10 cellular contexts compared by ENCODE assay signal in genomic region chr1:48688102-48688760, GRCh38.
DNase-seq lines count a peak whose midpoint lies in the region; ATAC-seq and TF ChIP-seq lines count a peak whose summit lies in the region.
"Had no signal": no experiment of that assay in that cellular context is flagged by ENCODE, and none has a peak within 500 bp of the region (broad histone marks: within the 10 kb centered on the region; RNA-seq: fewer than 3 reads in every experiment).

No MANE protein-coding gene starts in this region.

- H2AFZ ChIP-seq in PC-3 (ENCODE audit: low read length), result no peak overlapping the region

- H3K9me3 ChIP-seq in PC-3 (ENCODE audit: low read length), result no peaks in the 10 kb centered on the region
- H3K9me3 ChIP-seq: colonic mucosa had no signal

- H3K9me2 ChIP-seq in PC-3 (replicated peaks; ENCODE audit: low read length), result no peaks in the 10 kb centered on the region

- intact Hi-C loops in PC-3 (cut with micrococcal nuclease), result no loop called here

- no peaks in the 10 kb centered on the region for H3K36me3 Mint-ChIP-seq in memory B cell

- H3K27me3 ChIP-seq in PC-3 (ENCODE audit: low read length), result peaks cover 27% of the 10 kb centered on the region
- H3K27me3 ChIP-seq: colonic mucosa had no signal

- peak; percentile 57 for TF ChIP-seq CTCF in PC-3 (conservative IDR thresholded peaks at IDR 0.05; ENCODE audit: low read depth, low read length)

- H3K4me3 Mint-ChIP-seq in memory B cell, result no peak overlapping the region

- H3K79me2 ChIP-seq in PC-3 (ENCODE audit: low read length), result no peaks in the 10 kb centered on the region

- ATAC-seq in GM18508 (IDR thresholded peaks at IDR 0.05; ENCODE audit: insufficient read depth, unreplicated experiment), result peak; percentile 60
- peak; percentile 50 for ATAC-seq in HG02571 (IDR thresholded peaks at IDR 0.05; ENCODE audit: unreplicated experiment)
- ATAC-seq in PC-3, result peak; percentile 71
- ATAC-seq in memory B cell (ENCODE audit: low read depth), result peak; percentile 55

- H3K9ac ChIP-seq in PC-3 (ENCODE audit: low read length), result no peak overlapping the region

- peaks cover 3% of the 10 kb centered on the region for H3K27me3 Mint-ChIP-seq in memory B cell

- BruUV-seq in PC-3 (replicated peaks; lab: Mats Ljungman, UMichigan), result no TSS peak

- DNase-seq in PC-3 (peak; percentile 29), memory B cell (ENCODE audit: low spot score in 2 of 2) (no peak), NCI-H2196 (lab: John Stamatoyannopoulos, UW; ENCODE audit: unreplicated experiment) (no peak), kidney glomerular epithelial cell (lab: John Stamatoyannopoulos, UW) (no peak), NCI-H1694 treated with DMSO at 0.1 percent for 48 hours (lab: John Stamatoyannopoulos, UW) (no peak), OCI-M1 (lab: John Stamatoyannopoulos, UW) (no peak)
- DNase-seq: colonic mucosa, NCI-H774 had no signal

- CTCF ChIA-PET in PC-3 (lab: Charles Lee), result interaction anchor here (1.3 kb wide), 1 partner anchor 129 kb away, joined by 5 read pairs; no protein-coding TSS in a partner anchor

- no peak overlapping the region for H3K27ac Mint-ChIP-seq in memory B cell

- H3K9me3 Mint-ChIP-seq in memory B cell, result no peaks in the 10 kb centered on the region

- no peak overlapping the region for H3K4me3 ChIP-seq in PC-3 (ENCODE audit: low read length)
- H3K4me3 ChIP-seq: colonic mucosa had no signal

- peaks cover 3% of the 10 kb centered on the region for H3K4me1 Mint-ChIP-seq in memory B cell

- no peaks in the 10 kb centered on the region for H3F3A ChIP-seq in PC-3 (ENCODE audit: low read length, unreplicated experiment)

- H3K4me1 ChIP-seq in PC-3 (ENCODE audit: insufficient read depth, low read length), result no peaks in the 10 kb centered on the region
- H3K4me1 ChIP-seq: colonic mucosa had no signal

- POLR2A ChIA-PET in PC-3 (lab: Charles Lee; ENCODE audit: unreplicated experiment), result no interaction called here

- no peak overlapping the region for H3K4me2 ChIP-seq in PC-3 (ENCODE audit: low read length)

- H4K20me1 ChIP-seq in PC-3 (ENCODE audit: low read length), result no peaks in the 10 kb centered on the region

- H3K27ac ChIP-seq in PC-3 (ENCODE audit: low read length), result no peak overlapping the region
- H3K27ac ChIP-seq: colonic mucosa had no signal

- no peaks in the 10 kb centered on the region for H3K36me3 ChIP-seq in PC-3 (ENCODE audit: low read depth, low read length)
- H3K36me3 ChIP-seq: colonic mucosa had no signal
